1 cellular context compared by ENCODE assay signal in genomic region chr19:29527500-29528328, GRCh38.
TF ChIP-seq lines count a peak whose summit lies in the region.

No MANE protein-coding gene starts in this region.

TF ChIP-seq in HCT116, 20 proteins besides CTCF, POLR2A, EP300 and RAD21 (continued from another document):
- TF ChIP-seq TCF7L2 (IDR thresholded peaks at IDR 0.05; ENCODE audit: borderline replicate concordance, extremely low read depth, insufficient read depth, insufficient read length), result no peak
- TF ChIP-seq ZNF274 (IDR thresholded peaks at IDR 0.05; ENCODE audit: low read depth, low read length), result no peak
- no peak for TF ChIP-seq EZH2phosphoT487 (IDR thresholded peaks at IDR 0.05; ENCODE audit: borderline replicate concordance)
- TF ChIP-seq JUND (IDR thresholded peaks at IDR 0.05), result no peak
